13 cellular contexts compared by ENCODE assay signal in the genomic region with DNA sequence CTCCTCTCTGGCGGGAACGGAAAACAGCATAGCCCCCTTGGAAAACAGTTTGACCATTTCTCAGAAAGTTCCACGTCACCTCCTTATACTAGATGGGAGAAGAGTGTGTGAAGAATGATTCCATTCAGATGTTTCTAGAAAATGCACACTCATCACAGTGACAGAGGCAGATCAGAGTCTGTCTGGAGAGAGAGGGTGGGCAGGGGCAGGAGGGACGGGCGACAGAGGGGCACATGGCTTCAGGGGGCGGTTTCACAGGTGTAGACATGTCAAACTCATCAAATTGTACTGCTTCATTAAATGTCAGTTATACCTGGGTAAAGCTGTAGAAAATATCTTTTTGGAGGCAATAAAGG.
DNase-seq lines count a peak whose midpoint lies in the region; ATAC-seq, FAIRE-seq and TF ChIP-seq lines count a peak whose summit lies in the region.
"Had no signal": no experiment of that assay in that cellular context is flagged by ENCODE, and none has a peak within 500 bp of the region (broad histone marks: within the 10 kb centered on the region; RNA-seq: fewer than 3 reads in every experiment).

No MANE protein-coding gene starts in this region.

- peaks cover 36% of the 10 kb centered on the region for H3K4me1 ChIP-seq in astrocyte (ENCODE audit: insufficient read depth, low read length)

- H3K4me2 ChIP-seq in astrocyte (ENCODE audit: low read length): peak overlapping the region; percentile 84

- H3K27ac ChIP-seq in astrocyte (ENCODE audit: low read depth, low read length): no peak overlapping the region
- H3K27ac ChIP-seq: parathyroid adenoma, tibial artery had no signal

- no peaks in the 10 kb centered on the region for H3K27me3 ChIP-seq in astrocyte (ENCODE audit: insufficient read depth, low read length)

- H3K9ac ChIP-seq in astrocyte (ENCODE audit: low read length): no peak overlapping the region
- H3K9ac ChIP-seq: parathyroid adenoma had no signal

- H3K79me2 ChIP-seq in astrocyte (ENCODE audit: insufficient read depth, low read length): no peaks in the 10 kb centered on the region
- H3K79me2 ChIP-seq: parathyroid adenoma had no signal

- no peak for FAIRE-seq in astrocyte (lab: Jason Lieb, UNC)

- H2AFZ ChIP-seq in astrocyte (ENCODE audit: low read depth, low read length): no peak overlapping the region
- H2AFZ ChIP-seq: parathyroid adenoma had no signal

- ATAC-seq in activated CD8-positive, alpha-beta memory T cell treated with anti-CD3 and anti-CD28 coated beads, Interleukin-2, amount 10 ng/mL, durations not matched to agents 7 days and 5 days: no peak
- ATAC-seq in GM18867 (IDR thresholded peaks at IDR 0.05; ENCODE audit: unreplicated experiment) (peak; percentile 3), HG02759 (IDR thresholded peaks at IDR 0.05; ENCODE audit: unreplicated experiment) (no peak), HG03469 (IDR thresholded peaks at IDR 0.05; ENCODE audit: unreplicated experiment) (no peak)
- no peak for ATAC-seq in natural killer cell treated with Interleukin-12 subunit alpha and Interleukin-12 subunit beta and Interleukin-15 and Interleukin-18, amount 100 ng/mL, for 72 hours

- no peaks in the 10 kb centered on the region for H3K36me3 ChIP-seq in astrocyte (ENCODE audit: insufficient read depth, low read length)
- H3K36me3 ChIP-seq: tibial artery had no signal

- H3K4me3 ChIP-seq in astrocyte (ENCODE audit: insufficient read depth, low read depth, low read length): no peak overlapping the region
- H3K4me3 ChIP-seq: tibial artery had no signal

- no peaks in the 10 kb centered on the region for H3K9me3 ChIP-seq in astrocyte (ENCODE audit: insufficient read depth, low read depth, low read length)
- H3K9me3 ChIP-seq: tibial artery had no signal

- peaks cover 41% of the 10 kb centered on the region for H3K27me3 Mint-ChIP-seq in activated CD8-positive, alpha-beta memory T cell treated with anti-CD3 and anti-CD28 coated beads, Interleukin-2, amount 10 ng/mL, durations not matched to agents 7 days and 5 days
- peaks cover 36% of the 10 kb centered on the region for H3K27me3 Mint-ChIP-seq in astrocyte (ENCODE audit: low read depth, unreplicated experiment)
- H3K27me3 Mint-ChIP-seq in natural killer cell treated with Interleukin-12 subunit alpha and Interleukin-12 subunit beta and Interleukin-15 and Interleukin-18, amount 100 ng/mL, for 72 hours: peaks cover 0 to 17% of the 10 kb centered on the region in 2 donors

- CTCF ChIA-PET in activated CD8-positive, alpha-beta memory T cell treated with anti-CD3 and anti-CD28 coated beads, Interleukin-2, amount 10 ng/mL, durations not matched to agents 7 days and 5 days (lab: Charles Lee): interaction anchor here (0.9 to 2.8 kb wide), 5 partner anchors 9 to 47 kb away, joined by 3 to 29 read pairs (median 3); no protein-coding TSS in a partner anchor

- H3K36me3 Mint-ChIP-seq in activated CD8-positive, alpha-beta memory T cell treated with anti-CD3 and anti-CD28 coated beads, Interleukin-2, amount 10 ng/mL, durations not matched to agents 7 days and 5 days: no peaks in the 10 kb centered on the region
- H3K36me3 Mint-ChIP-seq in astrocyte (ENCODE audit: low read depth, unreplicated experiment): no peaks in the 10 kb centered on the region
- no peaks in the 10 kb centered on the region for H3K36me3 Mint-ChIP-seq in natural killer cell treated with Interleukin-12 subunit alpha and Interleukin-12 subunit beta and Interleukin-15 and Interleukin-18, amount 100 ng/mL, for 72 hours

- peaks cover 57% of the 10 kb centered on the region for H3K4me1 Mint-ChIP-seq in activated CD8-positive, alpha-beta memory T cell treated with anti-CD3 and anti-CD28 coated beads, Interleukin-2, amount 10 ng/mL, durations not matched to agents 7 days and 5 days
- peaks cover 16% of the 10 kb centered on the region for H3K4me1 Mint-ChIP-seq in astrocyte (ENCODE audit: low read depth, unreplicated experiment)
- peaks cover 43 to 50% of the 10 kb centered on the region in 2 donors for H3K4me1 Mint-ChIP-seq in natural killer cell treated with Interleukin-12 subunit alpha and Interleukin-12 subunit beta and Interleukin-15 and Interleukin-18, amount 100 ng/mL, for 72 hours (ENCODE audit: low read depth in 2 of 2)

- no peak for DNase-seq in activated CD8-positive, alpha-beta memory T cell treated with anti-CD3 and anti-CD28 coated beads, Interleukin-2, amount 10 ng/mL, durations not matched to agents 7 days and 5 days
- DNase-seq in activated CD8-positive, alpha-beta memory T cell treated with anti-CD3 and anti-CD28 coated beads, Interleukin-2, amount 50 U/mL, for 48 hours: no peak
- DNase-seq in astrocyte (ENCODE audit: low read depth): no peak
- DNase-seq in natural killer cell treated with Interleukin-12 subunit alpha and Interleukin-12 subunit beta and Interleukin-15 and Interleukin-18, amount 100 ng/mL, for 72 hours (ENCODE audit: low spot score): no peak
- no peak for DNase-seq in hypothalamus (lab: John Stamatoyannopoulos, UW)
- DNase-seq: anterior cingulate cortex, NCI-H1417, NCI-H446 had no signal

- peak overlapping the region; percentile 59 for H3K4me3 Mint-ChIP-seq in activated CD8-positive, alpha-beta memory T cell treated with anti-CD3 and anti-CD28 coated beads, Interleukin-2, amount 10 ng/mL, durations not matched to agents 7 days and 5 days
- H3K4me3 Mint-ChIP-seq in astrocyte (ENCODE audit: unreplicated experiment): no peak overlapping the region
- peak overlapping the region; percentile 71 for H3K4me3 Mint-ChIP-seq in natural killer cell treated with Interleukin-12 subunit alpha and Interleukin-12 subunit beta and Interleukin-15 and Interleukin-18, amount 100 ng/mL, for 72 hours

- H3K9me3 Mint-ChIP-seq in activated CD8-positive, alpha-beta memory T cell treated with anti-CD3 and anti-CD28 coated beads, Interleukin-2, amount 10 ng/mL, durations not matched to agents 7 days and 5 days (ENCODE audit: low read depth): no peaks in the 10 kb centered on the region
- H3K9me3 Mint-ChIP-seq in astrocyte (ENCODE audit: unreplicated experiment): peaks cover 4% of the 10 kb centered on the region
- no peaks in the 10 kb centered on the region for H3K9me3 Mint-ChIP-seq in natural killer cell treated with Interleukin-12 subunit alpha and Interleukin-12 subunit beta and Interleukin-15 and Interleukin-18, amount 100 ng/mL, for 72 hours

- H3K27ac Mint-ChIP-seq in activated CD8-positive, alpha-beta memory T cell treated with anti-CD3 and anti-CD28 coated beads, Interleukin-2, amount 10 ng/mL, durations not matched to agents 7 days and 5 days: peak overlapping the region; percentile 60
- H3K27ac Mint-ChIP-seq in astrocyte (ENCODE audit: unreplicated experiment): no peak overlapping the region
- H3K27ac Mint-ChIP-seq in natural killer cell treated with Interleukin-12 subunit alpha and Interleukin-12 subunit beta and Interleukin-15 and Interleukin-18, amount 100 ng/mL, for 72 hours: peak overlapping the region; percentile 64 to 77

- no peak for TF ChIP-seq CTCF in astrocyte (IDR thresholded peaks at IDR 0.05; ENCODE audit: insufficient read depth, low read depth, low read length)

- H4K20me1 ChIP-seq in astrocyte (ENCODE audit: insufficient read depth, low read length): no peaks in the 10 kb centered on the region
